Comparison of ENCODE assay signal across 25 cellular contexts in genomic region chr17:29110372-29110757, GRCh38.
DNase-seq lines count a peak whose midpoint lies in the region; ATAC-seq lines count a peak whose summit lies in the region.
"Had no signal": no experiment of that assay in that cellular context is flagged by ENCODE, and none has a peak within 500 bp of the region (broad histone marks: within the 10 kb centered on the region; RNA-seq: fewer than 3 reads in every experiment).

No MANE protein-coding gene starts in this region.

- H3K14ac ChIP-seq in neuronal stem cell (ENCODE audit: low read length) = no peak overlapping the region

- no peak overlapping the region for H2BK120ac ChIP-seq in neuronal stem cell (ENCODE audit: low read depth, low read length)

- no peak overlapping the region for H4K91ac ChIP-seq in neuronal stem cell (ENCODE audit: low read depth, low read length, poor library complexity)

- H2BK12ac ChIP-seq in neuronal stem cell (ENCODE audit: low read length) = peak overlapping the region; percentile 78

- H3K9me3 ChIP-seq in neuronal stem cell (replicated peaks in 1 of 2; ENCODE audit: control insufficient read depth in 2 of 2, insufficient read depth in 1 of 2, low read depth in 1 of 2, low read length in 2 of 2) = no peaks in the 10 kb centered on the region
- H3K9me3 ChIP-seq: SJCRH30 had no signal

- no peaks in the 10 kb centered on the region for H3K9me3 Mint-ChIP-seq in activated T-cell treated with anti-CD3 and anti-CD28 coated beads, Interleukin-2, amount 50 U/mL, for 24 hours
- no peaks in the 10 kb centered on the region for H3K9me3 Mint-ChIP-seq in activated T-cell treated with anti-CD3 and anti-CD28 coated beads, Interleukin-2, amount 50 U/mL, for 72 hours
- H3K9me3 Mint-ChIP-seq: CD14-positive monocyte had no signal

- H2AK5ac ChIP-seq in neuronal stem cell (ENCODE audit: low read depth, low read length) = peak overlapping the region; percentile 85

- peaks cover 6 to 19% of the 10 kb centered on the region in 2 donors for H3K4me1 ChIP-seq in neuronal stem cell (ENCODE audit: control insufficient read depth in 2 of 2, insufficient read depth in 1 of 2, low read depth in 1 of 2, low read length in 2 of 2)

- no peak overlapping the region for H2BK5ac ChIP-seq in neuronal stem cell (ENCODE audit: low read length)

- peak overlapping the region; percentile 92 for H3K18ac ChIP-seq in neuronal stem cell (ENCODE audit: low read length)

- H3K4me3 Mint-ChIP-seq in activated T-cell treated with anti-CD3 and anti-CD28 coated beads, Interleukin-2, amount 50 U/mL, for 24 hours = no peak overlapping the region
- H3K4me3 Mint-ChIP-seq in activated T-cell treated with anti-CD3 and anti-CD28 coated beads, Interleukin-2, amount 50 U/mL, for 72 hours = no peak overlapping the region
- H3K4me3 Mint-ChIP-seq: CD14-positive monocyte had no signal

- no peak for ATAC-seq in activated T-cell treated with anti-CD3 and anti-CD28 coated beads, Interleukin-2, amount 50 U/mL, for 72 hours (replicated peaks in 1 of 2)
- ATAC-seq in GM19023 (IDR thresholded peaks at IDR 0.05; ENCODE audit: unreplicated experiment) (no peak), HG02885 (IDR thresholded peaks at IDR 0.05; ENCODE audit: poor library complexity, unreplicated experiment) (no peak)
- ATAC-seq: HCT116, Panc1 had no signal

- no peak overlapping the region for H3K27ac ChIP-seq in neuronal stem cell (replicated peaks; ENCODE audit: low read length)
- H3K27ac ChIP-seq: 22Rv1 had no signal

- no CpG with 5 or more reads among the region's 16 CpGs for WGBS in neuronal stem cell (ENCODE audit: extremely low coverage in 2 of 2, insufficient read length in 2 of 2, insufficient replicate concordance in 1 of 2), 2 donors

- no peak overlapping the region for H3K4ac ChIP-seq in neuronal stem cell (ENCODE audit: low read length)

- peak overlapping the region; percentile 46 for H3K9ac ChIP-seq in neuronal stem cell (ENCODE audit: low read depth, low read length, poor library complexity)

- DNase-seq in activated T-cell treated with anti-CD3 and anti-CD28 coated beads, Interleukin-2, amount 50 U/mL, for 24 hours = no peak
- no peak for DNase-seq in activated T-cell treated with anti-CD3 and anti-CD28 coated beads, Interleukin-2, amount 50 U/mL, for 72 hours
- DNase-seq in cerebellar cortex (ENCODE audit: low spot score) (peak; percentile 44), neuronal stem cell (ENCODE audit: low spot score) (no peak), RPMI8226 (no peak), HK-2 (ENCODE audit: unreplicated experiment) (no peak)
- DNase-seq: ACHN, AML-193, DMS53, GF-D8, GOT3, Karpas-422, MV-4-11, NCI-H1105 treated with DMSO at 0.1 percent for 48 hours, NCI-H2081, NCI-H2171 treated with DMSO at 0.1 percent for 48 hours, NCI-H524 treated with DMSO at 0.1 percent for 48 hours, NCI-H82, SJCRH30 had no signal

- no peaks in the 10 kb centered on the region for H3K79me1 ChIP-seq in neuronal stem cell (ENCODE audit: low read depth, low read length)

- H3K4me1 Mint-ChIP-seq in activated T-cell treated with anti-CD3 and anti-CD28 coated beads, Interleukin-2, amount 50 U/mL, for 24 hours (ENCODE audit: low read depth) = no peaks in the 10 kb centered on the region
- H3K4me1 Mint-ChIP-seq in activated T-cell treated with anti-CD3 and anti-CD28 coated beads, Interleukin-2, amount 50 U/mL, for 72 hours (ENCODE audit: low read depth) = no peaks in the 10 kb centered on the region

- H3K27ac Mint-ChIP-seq in activated T-cell treated with anti-CD3 and anti-CD28 coated beads, Interleukin-2, amount 50 U/mL, for 24 hours = peak overlapping the region; percentile 40
- no peak overlapping the region for H3K27ac Mint-ChIP-seq in activated T-cell treated with anti-CD3 and anti-CD28 coated beads, Interleukin-2, amount 50 U/mL, for 72 hours

- no peak overlapping the region for H3K4me2 ChIP-seq in neuronal stem cell (ENCODE audit: insufficient read depth, low read length, poor library complexity, severe bottlenecking)

- H4K8ac ChIP-seq in neuronal stem cell (ENCODE audit: low read depth, low read length) = no peak overlapping the region

- no peaks in the 10 kb centered on the region for H3K27me3 ChIP-seq in neuronal stem cell (ENCODE audit: control insufficient read depth in 3 of 3, insufficient read depth in 3 of 3, low read depth in 1 of 3, low read length in 3 of 3)
- H3K27me3 ChIP-seq: SJCRH30 had no signal

- peaks cover 7 to 37% of the 10 kb centered on the region in 2 donors for H3K36me3 ChIP-seq in neuronal stem cell (replicated peaks in 1 of 2; ENCODE audit: control insufficient read depth in 2 of 2, insufficient read depth in 2 of 2, low read length in 2 of 2)

- peak overlapping the region; percentile 82 for H2BK15ac ChIP-seq in neuronal stem cell (ENCODE audit: low read length)

- no peak overlapping the region for H2AFZ ChIP-seq in neuronal stem cell (ENCODE audit: low read length)

- no peak overlapping the region for H3K4me3 ChIP-seq in neuronal stem cell (ENCODE audit: low read length in 2 of 2)
- H3K4me3 ChIP-seq: SJCRH30 had no signal

- no peaks in the 10 kb centered on the region for H3K27me3 Mint-ChIP-seq in activated T-cell treated with anti-CD3 and anti-CD28 coated beads, Interleukin-2, amount 50 U/mL, for 24 hours
- H3K27me3 Mint-ChIP-seq in activated T-cell treated with anti-CD3 and anti-CD28 coated beads, Interleukin-2, amount 50 U/mL, for 72 hours (ENCODE audit: low read depth) = no peaks in the 10 kb centered on the region

- H3K36me3 Mint-ChIP-seq in activated T-cell treated with anti-CD3 and anti-CD28 coated beads, Interleukin-2, amount 50 U/mL, for 24 hours (ENCODE audit: low read depth) = peaks cover 70% of the 10 kb centered on the region
- no peaks in the 10 kb centered on the region for H3K36me3 Mint-ChIP-seq in activated T-cell treated with anti-CD3 and anti-CD28 coated beads, Interleukin-2, amount 50 U/mL, for 72 hours (ENCODE audit: insufficient read depth in 2 of 2)

- peak overlapping the region; percentile 57 for H3K23ac ChIP-seq in neuronal stem cell (ENCODE audit: low read depth, low read length, poor library complexity)
